20 cellular contexts compared by ENCODE assay signal in the genomic region with DNA sequence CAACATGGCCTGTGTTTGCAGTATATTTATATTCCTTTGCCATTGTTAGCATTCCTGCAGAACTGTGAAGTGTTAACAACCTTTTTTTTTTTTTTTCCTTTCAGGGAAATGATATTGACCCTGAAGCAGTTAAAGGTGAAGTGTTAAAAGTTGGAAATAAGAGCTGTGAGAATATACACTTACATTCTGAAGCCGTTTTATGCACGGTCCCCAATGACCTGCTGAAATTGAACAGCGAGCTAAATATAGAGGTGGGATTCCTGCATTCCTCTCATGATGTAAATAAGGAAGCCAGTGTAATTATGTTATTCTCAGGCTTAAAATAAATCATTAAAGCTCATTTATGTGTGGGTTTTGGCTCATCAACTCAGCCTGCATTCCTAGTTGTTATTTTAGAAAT.
DNase-seq lines count a peak whose midpoint lies in the region; ATAC-seq and TF ChIP-seq lines count a peak whose summit lies in the region.
"Had no signal": no experiment of that assay in that cellular context is flagged by ENCODE, and none has a peak within 500 bp of the region (broad histone marks: within the 10 kb centered on the region; RNA-seq: fewer than 3 reads in every experiment).

No MANE protein-coding gene starts in this region.

- H3K79me1 ChIP-seq in IMR-90 (ENCODE audit: low read depth in 1 of 2, low read length in 2 of 2) (peaks cover 0 to 4% of the 10 kb centered on the region in 2 experiments; a peak in 1 of 4 replicates), mesenchymal stem cell (replicated peaks; ENCODE audit: low read length, poor library complexity, severe bottlenecking) (peaks cover 9% of the 10 kb centered on the region)

- H2BK5ac ChIP-seq in IMR-90 (ENCODE audit: low read depth, low read length, poor library complexity, severe bottlenecking) (no peak overlapping the region), mesenchymal stem cell (ENCODE audit: low read depth, low read length, poor library complexity, severe bottlenecking) (no peak overlapping the region)

- no peaks in the 10 kb centered on the region for H4K20me1 ChIP-seq in IMR-90 (ENCODE audit: insufficient read depth, low read length)
- H4K20me1 ChIP-seq: BLaER1 had no signal

- no peak overlapping the region for H3K4me3 ChIP-seq in IMR-90 (ENCODE audit: insufficient read depth, low read depth, low read length)
- no peak overlapping the region for H3K4me3 ChIP-seq in mesenchymal stem cell (ENCODE audit: insufficient read depth in 1 of 2, low read depth in 1 of 2, low read length in 2 of 2)
- no peak overlapping the region for H3K4me3 ChIP-seq in esophagus muscularis mucosa
- no peak overlapping the region for H3K4me3 ChIP-seq in esophagus squamous epithelium
- H3K4me3 ChIP-seq: BLaER1, GM23248 had no signal

- no CpG with 5 or more reads among the region's 3 CpGs for WGBS in IMR-90 (ENCODE audit: extremely low coverage in 2 of 2, insufficient read length in 1 of 2), 2 experiments
- 81% methylated on average over 3 of the region's 3 CpGs for whole genome bisulfite sequencing in mesenchymal stem cell
- WGBS in esophagus muscularis mucosa: 46% methylated on average over 3 of the region's 3 CpGs
- WGBS in esophagus squamous epithelium, 2 donors: 79 to 82% methylated on average over 3 of the region's 3 CpGs

- no peaks in the 10 kb centered on the region for H3K27me3 ChIP-seq in IMR-90 (ENCODE audit: control insufficient read depth, insufficient read depth, low read length)
- no peaks in the 10 kb centered on the region for H3K27me3 ChIP-seq in mesenchymal stem cell (ENCODE audit: control insufficient read depth in 1 of 2, insufficient read depth in 1 of 2, low read length in 2 of 2)
- H3K27me3 ChIP-seq in esophagus muscularis mucosa: no peaks in the 10 kb centered on the region
- H3K27me3 ChIP-seq in esophagus squamous epithelium: no peaks in the 10 kb centered on the region
- H3K27me3 ChIP-seq: BLaER1 had no signal

- peaks cover 2% of the 10 kb centered on the region; the same call in 1 of the 2 replicates for H3K36me3 ChIP-seq in IMR-90 (ENCODE audit: control insufficient read depth, insufficient read depth, low read length)
- peaks cover 3 to 23% of the 10 kb centered on the region in 2 experiments for H3K36me3 ChIP-seq in mesenchymal stem cell (ENCODE audit: control insufficient read depth in 1 of 2, insufficient read depth in 2 of 2, low read depth in 1 of 2, low read length in 2 of 2)
- H3K36me3 ChIP-seq in esophagus muscularis mucosa: no peaks in the 10 kb centered on the region
- no peaks in the 10 kb centered on the region for H3K36me3 ChIP-seq in esophagus squamous epithelium
- H3K36me3 ChIP-seq: BLaER1 had no signal

- no peak for TF ChIP-seq POLR2A in IMR-90 (IDR thresholded peaks at IDR 0.05; ENCODE audit: low read depth, low read length)
- TF ChIP-seq POLR2A in esophagus muscularis mucosa (IDR thresholded peaks at IDR 0.05; ENCODE audit: low read depth): no peak
- TF ChIP-seq POLR2A in esophagus squamous epithelium (IDR thresholded peaks at IDR 0.05): no peak

- H3K9me3 ChIP-seq in IMR-90 (ENCODE audit: control insufficient read depth, insufficient read depth, low read length) (peaks cover 4% of the 10 kb centered on the region; the same call in 1 of the 2 replicates), mesenchymal stem cell (ENCODE audit: control insufficient read depth, low read length) (peaks cover 7% of the 10 kb centered on the region), esophagus muscularis mucosa (no peaks in the 10 kb centered on the region), esophagus squamous epithelium (no peaks in the 10 kb centered on the region)
- H3K9me3 ChIP-seq: BLaER1, Caco-2 had no signal

- no peak for TF ChIP-seq EP300 in esophagus muscularis mucosa (IDR thresholded peaks at IDR 0.05)

- H2BK20ac ChIP-seq in IMR-90 (ENCODE audit: low read depth, low read length): 0 out of 2 replicates have a peak overlapping the region, but pooled peaks have one; percentile 24

- ATAC-seq in IMR-90 (ENCODE audit: low read depth): no peak
- ATAC-seq in HG02610 (IDR thresholded peaks at IDR 0.05; ENCODE audit: unreplicated experiment): no peak
- ATAC-seq: CD8-positive, alpha-beta T cell had no signal

- H3K18ac ChIP-seq in IMR-90 (ENCODE audit: low read depth, low read length) (no peak overlapping the region), mesenchymal stem cell (ENCODE audit: low read depth in 1 of 2, low read length in 2 of 2) (no peak overlapping the region)

- no peak overlapping the region for H3K9ac ChIP-seq in IMR-90 (ENCODE audit: low read depth, low read length)
- H3K9ac ChIP-seq in mesenchymal stem cell (ENCODE audit: low read length): no peak overlapping the region
- H3K9ac ChIP-seq: BLaER1, GM23248 had no signal

- H2AK9ac ChIP-seq in IMR-90 (replicated peaks; ENCODE audit: low read depth, low read length, poor library complexity): no peak overlapping the region

- intact Hi-C loops in IMR-90 (cut with micrococcal nuclease): no loop called here
- intact Hi-C loops in esophagus muscularis mucosa (cut with DNase I): no loop called here
- intact Hi-C loops in esophagus squamous epithelium (cut with DNase I): no loop called here

- H3K4ac ChIP-seq in IMR-90 (ENCODE audit: low read depth, low read length) (no peak overlapping the region), mesenchymal stem cell (ENCODE audit: low read depth in 1 of 2, low read length in 2 of 2) (no peak overlapping the region)

- no TSS peak for BruUV-seq in IMR-90 (replicated peaks; lab: Mats Ljungman, UMichigan)

- H2BK120ac ChIP-seq in IMR-90 (ENCODE audit: low read depth, low read length) (no peak overlapping the region), mesenchymal stem cell (ENCODE audit: low read depth, low read length) (no peak overlapping the region)

- H2AFZ ChIP-seq in IMR-90 (replicated peaks; ENCODE audit: low read length, poor library complexity) (no peak overlapping the region), mesenchymal stem cell (ENCODE audit: low read depth, low read length) (no peak overlapping the region)
- H2AFZ ChIP-seq: GM23248 had no signal

- no peak overlapping the region for H4K5ac ChIP-seq in IMR-90 (ENCODE audit: low read depth, low read length)

- dilution Hi-C loops in IMR-90 (cut with HindIII; ENCODE audit: low sequenced_read_pairs, unreplicated experiment): no loop called here

- H2BK15ac ChIP-seq in IMR-90 (ENCODE audit: low read depth, low read length): no peak overlapping the region
- no peak overlapping the region for H2BK15ac ChIP-seq in mesenchymal stem cell (ENCODE audit: low read depth, poor library complexity, severe bottlenecking)

- in situ Hi-C loops in Caki2 (cut with HindIII; ENCODE audit: low pct_unique_long_range_greater_than_20kb, low sequenced_read_pairs): no loop called here
- in situ Hi-C loops in IMR-90 (cut with MboI; ENCODE audit: low sequenced_read_pairs): no loop called here

- H3K4me2 ChIP-seq in IMR-90 (ENCODE audit: low read depth, low read length) (no peak overlapping the region), mesenchymal stem cell (ENCODE audit: low read length, poor library complexity, severe bottlenecking) (no peak overlapping the region)
- H3K4me2 ChIP-seq: BLaER1 had no signal

- no peak overlapping the region for H2BK12ac ChIP-seq in mesenchymal stem cell (ENCODE audit: low read length in 2 of 2)

- H3K9me1 ChIP-seq in IMR-90 (ENCODE audit: insufficient read depth, low read length): peaks cover 6% of the 10 kb centered on the region; the same call in 1 of the 2 replicates

- no peak overlapping the region for H2AK5ac ChIP-seq in IMR-90 (ENCODE audit: low read depth, low read length)
- no peak overlapping the region for H2AK5ac ChIP-seq in mesenchymal stem cell (ENCODE audit: low read length, severe bottlenecking)

- POLR2A ChIA-PET in IMR-90 (lab: Charles Lee; ENCODE audit: unreplicated experiment): no interaction called here

- H3K56ac ChIP-seq in IMR-90 (ENCODE audit: extremely low read depth, insufficient read depth, low read length): no peak overlapping the region

- H3K14ac ChIP-seq in IMR-90 (replicated peaks; ENCODE audit: low read depth, low read length): peak overlapping the region; percentile 18; the same call in 1 of the 2 replicates
- H3K14ac ChIP-seq in mesenchymal stem cell (ENCODE audit: low read length in 2 of 2): no peak overlapping the region

- no peak for TF ChIP-seq RAD21 in IMR-90 (IDR thresholded peaks at IDR 0.05; ENCODE audit: low read length)

- H3K4me1 ChIP-seq in IMR-90 (ENCODE audit: control insufficient read depth, insufficient read depth, low read length) (peaks cover 2% of the 10 kb centered on the region; the same call in 1 of the 2 replicates), mesenchymal stem cell (ENCODE audit: control insufficient read depth, insufficient read depth, low read depth, low read length) (peaks cover 6% of the 10 kb centered on the region), esophagus muscularis mucosa (peaks cover 0 to 13% (median 10%) of the 10 kb centered on the region in 4 donors), esophagus squamous epithelium (no peaks in the 10 kb centered on the region)
- H3K4me1 ChIP-seq: BLaER1 had no signal

- CTCF ChIA-PET in IMR-90 (lab: Yijun Ruan, JAX): interaction anchor here (0.6 kb wide), 1 partner anchor 208 kb away, joined by 3 read pairs; no protein-coding TSS in a partner anchor

- peak; percentile 63 for DNase-seq in Caki2 (ENCODE audit: low read depth)
- DNase-seq in IMR-90: no peak
- DNase-seq in epithelial cell of prostate (ENCODE audit: low read depth, low spot score): no peak
- DNase-seq in mesenchymal stem cell: no peak
- no peak for DNase-seq in esophagus muscularis mucosa (ENCODE audit: extremely low spot score)
- no peak for DNase-seq in stimulated activated CD4-positive, alpha-beta T cell treated with anti-CD3 and anti-CD28 coated beads, Interleukin-1b, Interleukin-23, amount 100 ng/mL, for 48 hours
- DNase-seq in esophagus squamous epithelium (lab: John Stamatoyannopoulos, UW): no peak
- DNase-seq: Caco-2; CD4-positive, CD25-positive, alpha-beta regulatory T cell; CD8-positive, alpha-beta T cell; DMS53; DMS79 treated with DMSO at 0.1 percent for 48 hours; GF-D8; GM23248; H7; HCEC 1CT had no signal

- H4K8ac ChIP-seq in IMR-90 (ENCODE audit: low read depth in 2 of 2, low read length in 2 of 2) (no peak overlapping the region), mesenchymal stem cell (ENCODE audit: low read length) (no peak overlapping the region)

- no peak overlapping the region for H4K91ac ChIP-seq in IMR-90 (ENCODE audit: insufficient read depth, low read depth, low read length)
- H4K91ac ChIP-seq in mesenchymal stem cell (ENCODE audit: low read length): no peak overlapping the region

- TF ChIP-seq CTCF in IMR-90 (conservative IDR thresholded peaks at IDR 0.05; ENCODE audit: low read depth, low read length) (no peak), esophagus muscularis mucosa (IDR thresholded peaks at IDR 0.05) (no peak), esophagus squamous epithelium (IDR thresholded peaks at IDR 0.05) (no peak)

- H3K23ac ChIP-seq in IMR-90 (ENCODE audit: low read depth, low read length) (no peak overlapping the region), mesenchymal stem cell (ENCODE audit: low read length in 2 of 2) (no peak overlapping the region)

- H3K27ac ChIP-seq in IMR-90 (ENCODE audit: insufficient read depth, low read length) (no peak overlapping the region), epithelial cell of prostate (peak overlapping the region; percentile 96), mesenchymal stem cell (ENCODE audit: low read length, poor library complexity, severe bottlenecking) (peak overlapping the region; percentile 81), esophagus muscularis mucosa (replicated peaks in 1 of 4) (no peak overlapping the region), esophagus squamous epithelium (no peak overlapping the region)
- H3K27ac ChIP-seq: 22Rv1, BLaER1, C4-2B, GM23248 had no signal

Comparison
In these comparisons a context has a peak if more than half of its experiments do, and no peak if none do; other contexts are left out.
1. H3K27ac ChIP-seq: peak in epithelial cell of prostate (single experiment) and mesenchymal stem cell (single experiment); none in IMR-90 (single experiment), esophagus muscularis mucosa (0 of 4) and esophagus squamous epithelium (0 of 4).